13 cellular contexts compared by ENCODE assay signal in genomic region chr17:3890893-3891219, GRCh38. TPM values are rescaled to one million over a fixed set of nuclear protein-coding genes. Genes with fewer than 3 reads are reported as not detected.
DNase-seq lines count a peak whose midpoint lies in the region; ATAC-seq and TF ChIP-seq lines count a peak whose summit lies in the region.
"Had no signal": no experiment of that assay in that cellular context is flagged by ENCODE, and none has a peak within 500 bp of the region (broad histone marks: within the 10 kb centered on the region; RNA-seq: fewer than 3 reads in every experiment).

No MANE protein-coding gene starts in this region.

- H3K27me3 ChIP-seq in gastroesophageal sphincter: no peaks in the 10 kb centered on the region
- H3K27me3 ChIP-seq in stomach smooth muscle (ENCODE audit: control insufficient read depth in 1 of 2, insufficient read depth in 2 of 2, low read length in 2 of 2): no peaks in the 10 kb centered on the region

- peaks cover 7% of the 10 kb centered on the region for H3K27me3 Mint-ChIP-seq in activated CD4-positive, alpha-beta T cell treated with anti-CD3 and anti-CD28 coated beads, Interleukin-2, amount 10 ng/mL, durations not matched to agents 7 days and 5 days

- no peak for DNase-seq in activated CD4-positive, alpha-beta T cell treated with anti-CD3 and anti-CD28 coated beads, Interleukin-2, amount 10 ng/mL, durations not matched to agents 7 days and 5 days
- no peak for DNase-seq in activated CD4-positive, alpha-beta T cell treated with anti-CD3 and anti-CD28 coated beads, Interleukin-2, amount 50 U/mL, for 4 hours
- no peak for DNase-seq in SK-N-MC (ENCODE audit: low read depth, low spot score)
- DNase-seq in DMS153 (lab: John Stamatoyannopoulos, UW): no peak
- no peak for DNase-seq in NCI-H446 (lab: John Stamatoyannopoulos, UW)
- DNase-seq in GF-D8 (lab: John Stamatoyannopoulos, UW): no peak
- DNase-seq: activated naive CD4-positive, alpha-beta T cell treated with anti-CD3 and anti-CD28 coated beads, Interleukin-2, amount 50 U/mL, for 16 hours; AML-193; left colon; NCI-H774 had no signal

- TF ChIP-seq POLR2A in gastroesophageal sphincter (IDR thresholded peaks at IDR 0.05): no peak

- peak overlapping the region; percentile 10 for H3K27ac Mint-ChIP-seq in activated CD4-positive, alpha-beta T cell treated with anti-CD3 and anti-CD28 coated beads, Interleukin-2, amount 10 ng/mL, durations not matched to agents 7 days and 5 days

- no peak for TF ChIP-seq EP300 in gastroesophageal sphincter (IDR thresholded peaks at IDR 0.05)

- WGBS in gastroesophageal sphincter (ENCODE audit: low coverage in 1 of 2), 2 donors: 40 to 56% methylated on average over 1 of the region's 4 CpGs

- H3K9me3 ChIP-seq in SK-N-MC (ENCODE audit: low read depth, low read length) (no peaks in the 10 kb centered on the region), gastroesophageal sphincter (no peaks in the 10 kb centered on the region), stomach smooth muscle (ENCODE audit: control insufficient read depth in 2 of 2, low read length in 2 of 2) (no peaks in the 10 kb centered on the region)

- no peaks in the 10 kb centered on the region for H3K36me3 Mint-ChIP-seq in activated CD4-positive, alpha-beta T cell treated with anti-CD3 and anti-CD28 coated beads, Interleukin-2, amount 10 ng/mL, durations not matched to agents 7 days and 5 days (ENCODE audit: low read depth)

- H3K4me1 ChIP-seq in gastroesophageal sphincter (peaks cover 0 to 96% (median 48%) of the 10 kb centered on the region in 3 donors), stomach smooth muscle (ENCODE audit: control insufficient read depth, insufficient read depth, low read length) (peaks cover 70% of the 10 kb centered on the region)

- TF ChIP-seq CTCF in gastroesophageal sphincter (IDR thresholded peaks at IDR 0.05): no peak

- CTCF ChIA-PET in activated CD4-positive, alpha-beta T cell treated with anti-CD3 and anti-CD28 coated beads, Interleukin-2, amount 10 ng/mL, durations not matched to agents 7 days and 5 days (lab: Charles Lee): interaction anchor here (0.5 to 2.0 kb wide), 4 partner anchors 28 to 267 kb away, joined by 3 to 8 read pairs (median 6); partner anchors contain the start of gene NCBP3

- H3K4me3 ChIP-seq in SK-N-MC (0 out of 2 replicates have a peak overlapping the region, but pooled peaks have one; percentile 8), gastroesophageal sphincter (no peak overlapping the region), stomach smooth muscle (ENCODE audit: low read length in 2 of 2) (peak overlapping the region in 1 of 2 donors; percentile 55)

- H3K4me1 Mint-ChIP-seq in activated CD4-positive, alpha-beta T cell treated with anti-CD3 and anti-CD28 coated beads, Interleukin-2, amount 10 ng/mL, durations not matched to agents 7 days and 5 days: peaks cover 66% of the 10 kb centered on the region

- no peak for ATAC-seq in gastroesophageal sphincter
- ATAC-seq: left colon had no signal

- H3K9ac ChIP-seq in SK-N-MC (ENCODE audit: insufficient read length) (no peak overlapping the region), stomach smooth muscle (ENCODE audit: low read length in 2 of 2) (peak overlapping the region in 1 of 2 donors; percentile 65)

- POLR2A ChIA-PET in activated CD4-positive, alpha-beta T cell treated with anti-CD3 and anti-CD28 coated beads, Interleukin-2, amount 10 ng/mL, durations not matched to agents 7 days and 5 days (lab: Charles Lee): no interaction called here

- H3K36me3 ChIP-seq in SK-N-MC (ENCODE audit: insufficient read depth, low read length) (no peaks in the 10 kb centered on the region), gastroesophageal sphincter (no peaks in the 10 kb centered on the region), stomach smooth muscle (ENCODE audit: control insufficient read depth in 2 of 2, insufficient read depth in 2 of 2, low read length in 2 of 2) (no peaks in the 10 kb centered on the region)

- H3K27ac ChIP-seq in SK-N-MC: no peak overlapping the region
- H3K27ac ChIP-seq in gastroesophageal sphincter: peak overlapping the region in 3 of 4 donors; percentile 82 to 91 (median 90)
- H3K27ac ChIP-seq in stomach smooth muscle (ENCODE audit: low read length): peak overlapping the region; percentile 94

- H3K4me3 Mint-ChIP-seq in activated CD4-positive, alpha-beta T cell treated with anti-CD3 and anti-CD28 coated beads, Interleukin-2, amount 10 ng/mL, durations not matched to agents 7 days and 5 days: no peak overlapping the region

- no peaks in the 10 kb centered on the region for H3K9me3 Mint-ChIP-seq in activated CD4-positive, alpha-beta T cell treated with anti-CD3 and anti-CD28 coated beads, Interleukin-2, amount 10 ng/mL, durations not matched to agents 7 days and 5 days

RNA-seq across cellular contexts. Expression of gene CAMKK1, which starts 2.0 kb away (rescaled TPM):
- 1 to 10 TPM; 3.4 to 4.0 TPM for total RNA-seq in activated CD4-positive, alpha-beta T cell treated with anti-CD3 and anti-CD28 coated beads, Interleukin-2, amount 10 ng/mL, durations not matched to agents 7 days and 5 days
- 1 to 10 TPM; 3.4 to 7.1 (median 3.8) TPM for total RNA-seq in gastroesophageal sphincter

RNA-seq across cellular contexts. Expression of gene P2RX1, which starts 25.4 kb away (rescaled TPM):
- under 1 TPM in 1 of 2 experiments, not detected in 1; 0.12 TPM for total RNA-seq in activated CD4-positive, alpha-beta T cell treated with anti-CD3 and anti-CD28 coated beads, Interleukin-2, amount 10 ng/mL, durations not matched to agents 7 days and 5 days
- 10 to 100 TPM in 1 of 4 donors, 1 to 10 TPM in 3; 1.6 to 11.6 (median 3.2) TPM for total RNA-seq in gastroesophageal sphincter
- total RNA-seq: M059J had no signal

RNA-seq across cellular contexts. Expression of gene NCBP3, which starts 44.8 kb away (rescaled TPM):
- 10 to 100 TPM; 43.6 to 43.7 TPM for total RNA-seq in activated CD4-positive, alpha-beta T cell treated with anti-CD3 and anti-CD28 coated beads, Interleukin-2, amount 10 ng/mL, durations not matched to agents 7 days and 5 days
- total RNA-seq in gastroesophageal sphincter: 10 to 100 TPM; 22.2 to 25.7 (median 24.3) TPM
